In genomic region chr12:93677195-93678064, GRCh38 we compare ENCODE assay signal across 8 cellular contexts. TPM values are rescaled to one million over a fixed set of nuclear protein-coding genes. Genes with fewer than 3 reads are reported as not detected.
DNase-seq lines count a peak whose midpoint lies in the region; ATAC-seq and TF ChIP-seq lines count a peak whose summit lies in the region.

CRADD (plus strand) TSS chr12:93677375.

- TF ChIP-seq CTCF in LNCaP clone FGC (IDR thresholded peaks at IDR 0.05; ENCODE audit: control insufficient read depth, extremely low read depth, insufficient read depth) (no peak), RWPE1 (conservative IDR thresholded peaks at IDR 0.05; ENCODE audit: low read depth) (no peak), fibroblast of mammary gland (conservative IDR thresholded peaks at IDR 0.05; ENCODE audit: control insufficient read depth, insufficient read depth, low read depth, low read length) (no peak)

- POLR2A ChIA-PET in RWPE1 (lab: Yijun Ruan, JAX; ENCODE audit: low non-redundant PET), result no interaction called here
- POLR2A ChIA-PET in naive thymus-derived CD8-positive, alpha-beta T cell (lab: Charles Lee), result interaction anchor here (0.9 to 1.5 kb wide), 7 partner anchors 106 to 1796 kb away, joined by 3 to 7 read pairs (median 4); partner anchors contain the start of genes METAP2 and UBE2N

- peak; percentile 98 for DNase-seq in EH (ENCODE audit: low read depth)
- DNase-seq in GOT3 (lab: John Stamatoyannopoulos, UW), result peak; percentile 44
- peak; percentile 97 for DNase-seq in LNCaP clone FGC (ENCODE audit: low read depth)
- DNase-seq in RWPE1 (ENCODE audit: low spot score), result peak; percentile 74
- DNase-seq in activated T-helper 2 cell treated with anti-CD3 and anti-CD28 coated beads, Interferon-gamma antibody, Interleukin-2, Interleukin-4, amounts not matched to agents 10 μg/mL and 5 μg/mL and 100 μg/mL, durations not matched to agents 14 hours and 24 hours and 36 hours (ENCODE audit: low spot score), result peak; percentile 85
- DNase-seq in fibroblast of mammary gland (ENCODE audit: low read depth), result peak; percentile 99
- DNase-seq in naive thymus-derived CD8-positive, alpha-beta T cell, result peak; percentile 69 to 97 (median 92)
- peak; percentile 75 to 96 (median 90) for DNase-seq in stimulated activated naive CD4-positive, alpha-beta T cell (lab: John Stamatoyannopoulos, UW)

- peaks cover 14% of the 10 kb centered on the region for H3K36me3 Mint-ChIP-seq in activated T-helper 2 cell treated with anti-CD3 and anti-CD28 coated beads, Interferon-gamma antibody, Interleukin-2, Interleukin-4, amounts not matched to agents 10 μg/mL and 5 μg/mL and 100 μg/mL, durations not matched to agents 14 hours and 24 hours and 36 hours (ENCODE audit: low read depth)
- H3K36me3 Mint-ChIP-seq in naive thymus-derived CD8-positive, alpha-beta T cell, result peaks cover 0 to 21% (median 19%) of the 10 kb centered on the region in 3 donors

- peaks cover 9% of the 10 kb centered on the region for H3K27me3 Mint-ChIP-seq in activated T-helper 2 cell treated with anti-CD3 and anti-CD28 coated beads, Interferon-gamma antibody, Interleukin-2, Interleukin-4, amounts not matched to agents 10 μg/mL and 5 μg/mL and 100 μg/mL, durations not matched to agents 14 hours and 24 hours and 36 hours (ENCODE audit: low read depth)
- peaks cover 7 to 32% (median 9%) of the 10 kb centered on the region in 5 donors for H3K27me3 Mint-ChIP-seq in naive thymus-derived CD8-positive, alpha-beta T cell

- H3K4me3 Mint-ChIP-seq in activated T-helper 2 cell treated with anti-CD3 and anti-CD28 coated beads, Interferon-gamma antibody, Interleukin-2, Interleukin-4, amounts not matched to agents 10 μg/mL and 5 μg/mL and 100 μg/mL, durations not matched to agents 14 hours and 24 hours and 36 hours (ENCODE audit: low read depth), result peak within 1 kb of the TSS; percentile 94
- H3K4me3 Mint-ChIP-seq in naive thymus-derived CD8-positive, alpha-beta T cell, result peak within 1 kb of the TSS; percentile 97 to 99 (median 98)

- peaks cover 8% of the 10 kb centered on the region for H3K9me3 Mint-ChIP-seq in activated T-helper 2 cell treated with anti-CD3 and anti-CD28 coated beads, Interferon-gamma antibody, Interleukin-2, Interleukin-4, amounts not matched to agents 10 μg/mL and 5 μg/mL and 100 μg/mL, durations not matched to agents 14 hours and 24 hours and 36 hours
- H3K9me3 Mint-ChIP-seq in naive thymus-derived CD8-positive, alpha-beta T cell, result no peaks in the 10 kb centered on the region

- peak within 1 kb of the TSS; percentile 76 for H3K4me3 ChIP-seq in LNCaP clone FGC (ENCODE audit: low read depth, low read length)
- H3K4me3 ChIP-seq in fibroblast of mammary gland (ENCODE audit: control insufficient read depth, low read depth, low read length), result peak within 1 kb of the TSS; percentile 84

- H3K27ac Mint-ChIP-seq in activated T-helper 2 cell treated with anti-CD3 and anti-CD28 coated beads, Interferon-gamma antibody, Interleukin-2, Interleukin-4, amounts not matched to agents 10 μg/mL and 5 μg/mL and 100 μg/mL, durations not matched to agents 14 hours and 24 hours and 36 hours, result peak within 1 kb of the TSS; percentile 99
- H3K27ac Mint-ChIP-seq in naive thymus-derived CD8-positive, alpha-beta T cell, result peak within 1 kb of the TSS; percentile 100

- CTCF ChIA-PET in RWPE1 (lab: Yijun Ruan, JAX), result interaction anchor here (0.7 kb wide), 1 partner anchor 48 kb away, joined by 3 read pairs; no protein-coding TSS in a partner anchor

- ATAC-seq in naive thymus-derived CD8-positive, alpha-beta T cell, result peak; percentile 95 to 96

- H3K27ac ChIP-seq in RWPE1, result peak within 1 kb of the TSS; percentile 90

- intact Hi-C loops in activated T-helper 2 cell treated with anti-CD3 and anti-CD28 coated beads, Interferon-gamma antibody, Interleukin-2, Interleukin-4, amounts not matched to agents 10 μg/mL and 5 μg/mL and 100 μg/mL, durations not matched to agents 14 hours and 24 hours and 36 hours (cut with micrococcal nuclease), result loop anchor here (1.0 to 10.0 kb wide), 11 partner anchors 65 to 750 kb away; partner anchors contain the start of genes EEA1, NUDT4 and UBE2N

- peaks cover 30% of the 10 kb centered on the region for H3K4me1 Mint-ChIP-seq in activated T-helper 2 cell treated with anti-CD3 and anti-CD28 coated beads, Interferon-gamma antibody, Interleukin-2, Interleukin-4, amounts not matched to agents 10 μg/mL and 5 μg/mL and 100 μg/mL, durations not matched to agents 14 hours and 24 hours and 36 hours (ENCODE audit: low read depth)
- peaks cover 14 to 38% (median 37%) of the 10 kb centered on the region in 4 donors for H3K4me1 Mint-ChIP-seq in naive thymus-derived CD8-positive, alpha-beta T cell

RNA-seq across cellular contexts. Expression of gene CRADD, which starts in this region (rescaled TPM):
- 10.2 and 10.7 TPM in 2 replicates for total RNA-seq in activated T-helper 2 cell treated with anti-CD3 and anti-CD28 coated beads, Interferon-gamma antibody, Interleukin-2, Interleukin-4, amounts not matched to agents 10 μg/mL and 5 μg/mL and 100 μg/mL, durations not matched to agents 14 hours and 24 hours and 36 hours
- total RNA-seq in naive thymus-derived CD8-positive, alpha-beta T cell, result 10 to 100 TPM in 1 of 2 experiments, 1 to 10 TPM in 1; 9.9 to 13.0 TPM
- polyA plus RNA-seq in naive thymus-derived CD8-positive, alpha-beta T cell, result 10 to 100 TPM; 12.1 to 13.7 (median 13.6) TPM

Comparison
In these comparisons a context has a peak if more than half of its experiments do, and no peak if none do; other contexts are left out.
1. Peak in every context shown above with its lines: DNase-seq, ATAC-seq, H3K4me3 ChIP-seq and H3K27ac ChIP-seq.
2. DNase-seq: peak in every context shown above with its lines; median percentile 99 in fibroblast of mammary gland; 98 in EH; 97 in LNCaP clone FGC; 92 in naive thymus-derived CD8-positive, alpha-beta T cell; 90 in stimulated activated naive CD4-positive, alpha-beta T cell; 85 in activated T-helper 2 cell treated with anti-CD3 and anti-CD28 coated beads, Interferon-gamma antibody, Interleukin-2, Interleukin-4, amounts not matched to agents 10 μg/mL and 5 μg/mL and 100 μg/mL, durations not matched to agents 14 hours and 24 hours and 36 hours; 74 in RWPE1; 44 in GOT3.